ENCODE assay signal across 1 cellular context in the genomic region with DNA sequence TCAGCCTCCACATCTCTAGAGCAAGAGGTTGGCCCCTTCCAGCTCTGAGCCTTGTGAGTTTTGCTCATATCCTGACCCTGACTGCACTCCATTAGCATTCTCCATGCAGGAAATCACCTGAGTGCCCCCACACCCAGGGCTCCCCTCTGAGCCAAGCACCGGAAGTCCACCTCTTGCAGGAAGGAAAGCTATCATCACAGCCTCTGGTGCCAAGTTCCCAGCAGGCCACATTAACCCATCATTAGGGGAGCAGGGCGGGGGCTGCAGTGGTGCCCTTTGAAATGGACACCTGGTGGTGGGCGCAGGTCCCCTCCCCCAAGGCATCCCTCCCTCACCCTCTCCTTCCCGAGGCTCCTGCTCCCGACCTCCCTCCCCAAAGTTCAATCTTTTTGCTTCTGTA.
TF ChIP-seq lines count a peak whose summit lies in the region.

No MANE protein-coding gene starts in this region.

TF ChIP-seq in WTC11, 78 proteins besides CTCF, POLR2A, EP300 and RAD21 (continued from another document):
- TF ChIP-seq, protein P1, sequence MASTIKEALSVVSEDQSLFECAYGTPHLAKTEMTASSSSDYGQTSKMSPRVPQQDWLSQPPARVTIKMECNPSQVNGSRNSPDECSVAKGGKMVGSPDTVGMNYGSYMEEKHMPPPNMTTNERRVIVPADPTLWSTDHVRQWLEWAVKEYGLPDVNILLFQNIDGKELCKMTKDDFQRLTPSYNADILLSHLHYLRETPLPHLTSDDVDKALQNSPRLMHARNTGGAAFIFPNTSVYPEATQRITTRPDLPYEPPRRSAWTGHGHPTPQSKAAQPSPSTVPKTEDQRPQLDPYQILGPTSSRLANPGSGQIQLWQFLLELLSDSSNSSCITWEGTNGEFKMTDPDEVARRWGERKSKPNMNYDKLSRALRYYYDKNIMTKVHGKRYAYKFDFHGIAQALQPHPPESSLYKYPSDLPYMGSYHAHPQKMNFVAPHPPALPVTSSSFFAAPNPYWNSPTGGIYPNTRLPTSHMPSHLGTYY (CRISPR knock-in tag; IDR thresholded peaks at IDR 0.05) = no peak
- TF ChIP-seq CBFB (CRISPR knock-in tag; IDR thresholded peaks at IDR 0.05; ENCODE audit: low read depth) (0 out of 2 replicates have a peak, but pooled peaks have one; percentile 50), EMX1 (CRISPR knock-in tag; IDR thresholded peaks at IDR 0.05) (no peak), FOXP1 (CRISPR knock-in tag; IDR thresholded peaks at IDR 0.05; ENCODE audit: borderline replicate concordance) (no peak), TEAD1 (CRISPR knock-in tag; IDR thresholded peaks at IDR 0.05) (peak; percentile 62; the same call in 1 of the 2 replicates), JAZF1 (CRISPR knock-in tag; IDR thresholded peaks at IDR 0.05) (no peak), ZNF416 (CRISPR knock-in tag; IDR thresholded peaks at IDR 0.05) (no peak), ZNF671 (CRISPR knock-in tag; IDR thresholded peaks at IDR 0.05) (no peak)
- TF ChIP-seq, protein P2, sequence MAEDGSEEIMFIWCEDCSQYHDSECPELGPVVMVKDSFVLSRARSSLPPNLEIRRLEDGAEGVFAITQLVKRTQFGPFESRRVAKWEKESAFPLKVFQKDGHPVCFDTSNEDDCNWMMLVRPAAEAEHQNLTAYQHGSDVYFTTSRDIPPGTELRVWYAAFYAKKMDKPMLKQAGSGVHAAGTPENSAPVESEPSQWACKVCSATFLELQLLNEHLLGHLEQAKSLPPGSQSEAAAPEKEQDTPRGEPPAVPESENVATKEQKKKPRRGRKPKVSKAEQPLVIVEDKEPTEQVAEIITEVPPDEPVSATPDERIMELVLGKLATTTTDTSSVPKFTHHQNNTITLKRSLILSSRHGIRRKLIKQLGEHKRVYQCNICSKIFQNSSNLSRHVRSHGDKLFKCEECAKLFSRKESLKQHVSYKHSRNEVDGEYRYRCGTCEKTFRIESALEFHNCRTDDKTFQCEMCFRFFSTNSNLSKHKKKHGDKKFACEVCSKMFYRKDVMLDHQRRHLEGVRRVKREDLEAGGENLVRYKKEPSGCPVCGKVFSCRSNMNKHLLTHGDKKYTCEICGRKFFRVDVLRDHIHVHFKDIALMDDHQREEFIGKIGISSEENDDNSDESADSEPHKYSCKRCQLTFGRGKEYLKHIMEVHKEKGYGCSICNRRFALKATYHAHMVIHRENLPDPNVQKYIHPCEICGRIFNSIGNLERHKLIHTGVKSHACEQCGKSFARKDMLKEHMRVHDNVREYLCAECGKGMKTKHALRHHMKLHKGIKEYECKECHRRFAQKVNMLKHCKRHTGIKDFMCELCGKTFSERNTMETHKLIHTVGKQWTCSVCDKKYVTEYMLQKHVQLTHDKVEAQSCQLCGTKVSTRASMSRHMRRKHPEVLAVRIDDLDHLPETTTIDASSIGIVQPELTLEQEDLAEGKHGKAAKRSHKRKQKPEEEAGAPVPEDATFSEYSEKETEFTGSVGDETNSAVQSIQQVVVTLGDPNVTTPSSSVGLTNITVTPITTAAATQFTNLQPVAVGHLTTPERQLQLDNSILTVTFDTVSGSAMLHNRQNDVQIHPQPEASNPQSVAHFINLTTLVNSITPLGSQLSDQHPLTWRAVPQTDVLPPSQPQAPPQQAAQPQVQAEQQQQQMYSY (CRISPR knock-in tag; IDR thresholded peaks at IDR 0.05) = no peak
- TF ChIP-seq, protein P3, sequence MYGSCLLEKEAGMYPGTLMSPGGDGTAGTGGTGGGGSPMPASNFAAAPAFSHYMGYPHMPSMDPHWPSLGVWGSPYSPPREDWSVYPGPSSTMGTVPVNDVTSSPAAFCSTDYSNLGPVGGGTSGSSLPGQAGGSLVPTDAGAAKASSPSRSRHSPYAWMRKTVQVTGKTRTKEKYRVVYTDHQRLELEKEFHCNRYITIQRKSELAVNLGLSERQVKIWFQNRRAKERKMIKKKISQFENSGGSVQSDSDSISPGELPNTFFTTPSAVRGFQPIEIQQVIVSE (CRISPR knock-in tag; IDR thresholded peaks at IDR 0.05; ENCODE audit: borderline replicate concordance) = no peak
- TF ChIP-seq, protein P4, sequence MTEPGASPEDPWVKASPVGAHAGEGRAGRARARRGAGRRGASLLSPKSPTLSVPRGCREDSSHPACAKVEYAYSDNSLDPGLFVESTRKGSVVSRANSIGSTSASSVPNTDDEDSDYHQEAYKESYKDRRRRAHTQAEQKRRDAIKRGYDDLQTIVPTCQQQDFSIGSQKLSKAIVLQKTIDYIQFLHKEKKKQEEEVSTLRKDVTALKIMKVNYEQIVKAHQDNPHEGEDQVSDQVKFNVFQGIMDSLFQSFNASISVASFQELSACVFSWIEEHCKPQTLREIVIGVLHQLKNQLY (CRISPR knock-in tag; IDR thresholded peaks at IDR 0.05) = no peak
- TF ChIP-seq, protein P5, sequence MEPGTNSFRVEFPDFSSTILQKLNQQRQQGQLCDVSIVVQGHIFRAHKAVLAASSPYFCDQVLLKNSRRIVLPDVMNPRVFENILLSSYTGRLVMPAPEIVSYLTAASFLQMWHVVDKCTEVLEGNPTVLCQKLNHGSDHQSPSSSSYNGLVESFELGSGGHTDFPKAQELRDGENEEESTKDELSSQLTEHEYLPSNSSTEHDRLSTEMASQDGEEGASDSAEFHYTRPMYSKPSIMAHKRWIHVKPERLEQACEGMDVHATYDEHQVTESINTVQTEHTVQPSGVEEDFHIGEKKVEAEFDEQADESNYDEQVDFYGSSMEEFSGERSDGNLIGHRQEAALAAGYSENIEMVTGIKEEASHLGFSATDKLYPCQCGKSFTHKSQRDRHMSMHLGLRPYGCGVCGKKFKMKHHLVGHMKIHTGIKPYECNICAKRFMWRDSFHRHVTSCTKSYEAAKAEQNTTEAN (CRISPR knock-in tag; IDR thresholded peaks at IDR 0.05) = 0 out of 2 replicates have a peak, but pooled peaks have one; percentile 26
- TF ChIP-seq, protein P6, sequence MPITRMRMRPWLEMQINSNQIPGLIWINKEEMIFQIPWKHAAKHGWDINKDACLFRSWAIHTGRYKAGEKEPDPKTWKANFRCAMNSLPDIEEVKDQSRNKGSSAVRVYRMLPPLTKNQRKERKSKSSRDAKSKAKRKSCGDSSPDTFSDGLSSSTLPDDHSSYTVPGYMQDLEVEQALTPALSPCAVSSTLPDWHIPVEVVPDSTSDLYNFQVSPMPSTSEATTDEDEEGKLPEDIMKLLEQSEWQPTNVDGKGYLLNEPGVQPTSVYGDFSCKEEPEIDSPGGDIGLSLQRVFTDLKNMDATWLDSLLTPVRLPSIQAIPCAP (CRISPR knock-in tag; IDR thresholded peaks at IDR 0.05) = no peak
- TF ChIP-seq, protein P7, sequence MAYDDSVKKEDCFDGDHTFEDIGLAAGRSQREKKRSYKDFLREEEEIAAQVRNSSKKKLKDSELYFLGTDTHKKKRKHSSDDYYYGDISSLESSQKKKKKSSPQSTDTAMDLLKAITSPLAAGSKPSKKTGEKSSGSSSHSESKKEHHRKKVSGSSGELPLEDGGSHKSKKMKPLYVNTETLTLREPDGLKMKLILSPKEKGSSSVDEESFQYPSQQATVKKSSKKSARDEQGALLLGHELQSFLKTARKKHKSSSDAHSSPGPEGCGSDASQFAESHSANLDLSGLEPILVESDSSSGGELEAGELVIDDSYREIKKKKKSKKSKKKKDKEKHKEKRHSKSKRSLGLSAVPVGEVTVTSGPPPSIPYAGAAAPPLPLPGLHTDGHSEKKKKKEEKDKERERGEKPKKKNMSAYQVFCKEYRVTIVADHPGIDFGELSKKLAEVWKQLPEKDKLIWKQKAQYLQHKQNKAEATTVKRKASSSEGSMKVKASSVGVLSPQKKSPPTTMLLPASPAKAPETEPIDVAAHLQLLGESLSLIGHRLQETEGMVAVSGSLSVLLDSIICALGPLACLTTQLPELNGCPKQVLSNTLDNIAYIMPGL (CRISPR knock-in tag; IDR thresholded peaks at IDR 0.05) = no peak
- TF ChIP-seq, protein P8, sequence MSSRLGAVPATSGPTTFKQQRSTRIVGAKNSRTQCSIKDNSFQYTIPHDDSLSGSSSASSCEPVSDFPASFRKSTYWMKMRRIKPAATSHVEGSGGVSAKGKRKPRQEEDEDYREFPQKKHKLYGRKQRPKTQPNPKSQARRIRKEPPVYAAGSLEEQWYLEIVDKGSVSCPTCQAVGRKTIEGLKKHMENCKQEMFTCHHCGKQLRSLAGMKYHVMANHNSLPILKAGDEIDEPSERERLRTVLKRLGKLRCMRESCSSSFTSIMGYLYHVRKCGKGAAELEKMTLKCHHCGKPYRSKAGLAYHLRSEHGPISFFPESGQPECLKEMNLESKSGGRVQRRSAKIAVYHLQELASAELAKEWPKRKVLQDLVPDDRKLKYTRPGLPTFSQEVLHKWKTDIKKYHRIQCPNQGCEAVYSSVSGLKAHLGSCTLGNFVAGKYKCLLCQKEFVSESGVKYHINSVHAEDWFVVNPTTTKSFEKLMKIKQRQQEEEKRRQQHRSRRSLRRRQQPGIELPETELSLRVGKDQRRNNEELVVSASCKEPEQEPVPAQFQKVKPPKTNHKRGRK (CRISPR knock-in tag; IDR thresholded peaks at IDR 0.05; ENCODE audit: borderline replicate concordance) = no peak
